In genomic region chr2:157592983-157593382, GRCh38 we compare ENCODE assay signal across 10 cellular contexts. TPM values are rescaled to one million over a fixed set of nuclear protein-coding genes. Genes with fewer than 3 reads are reported as not detected.
DNase-seq lines count a peak whose midpoint lies in the region; ATAC-seq and TF ChIP-seq lines count a peak whose summit lies in the region.
"Had no signal": no experiment of that assay in that cellular context is flagged by ENCODE, and none has a peak within 500 bp of the region (broad histone marks: within the 10 kb centered on the region; RNA-seq: fewer than 3 reads in every experiment).

No MANE protein-coding gene starts in this region.

- DNase-seq in activated CD8-positive, alpha-beta T cell treated with anti-CD3 and anti-CD28 coated beads for 36 hours: no peak
- no peak for DNase-seq in activated CD8-positive, alpha-beta T cell treated with anti-CD3 and anti-CD28 coated beads, Interleukin-2, amount 10 ng/mL, durations not matched to agents 7 days and 5 days
- DNase-seq in NCI-H774 (lab: John Stamatoyannopoulos, UW) (peak; percentile 1), fibroblast of mammary gland (ENCODE audit: low read depth) (peak; percentile 28), substantia nigra (lab: John Stamatoyannopoulos, UW) (no peak), NCI-H2196 (lab: John Stamatoyannopoulos, UW; ENCODE audit: unreplicated experiment) (no peak)
- no peak for DNase-seq in activated effector memory CD4-positive, alpha-beta T cell treated with anti-CD3 and anti-CD28 coated beads, Interleukin-2, amount 50 U/mL, for 16 hours
- DNase-seq in activated CD4-positive, alpha-beta T cell treated with anti-CD3 and anti-CD28 coated beads for 48 hours: no peak
- DNase-seq: activated CD4-positive, alpha-beta memory T cell treated with anti-CD3 and anti-CD28 coated beads, Interleukin-2, amount 10 ng/mL, durations not matched to agents 7 days and 5 days; NCI-H187 treated with DMSO at 0.1 percent for 48 hours had no signal

- intact Hi-C loops in activated CD8-positive, alpha-beta T cell treated with anti-CD3 and anti-CD28 coated beads for 36 hours (cut with micrococcal nuclease): loop anchor here (5.0 kb wide), 1 partner anchor 96 kb away; no protein-coding TSS in a partner anchor

- H3K4me3 Mint-ChIP-seq in activated CD8-positive, alpha-beta T cell treated with anti-CD3 and anti-CD28 coated beads for 36 hours: no peak overlapping the region
- H3K4me3 Mint-ChIP-seq in activated CD8-positive, alpha-beta T cell treated with anti-CD3 and anti-CD28 coated beads, Interleukin-2, amount 10 ng/mL, durations not matched to agents 7 days and 5 days: no peak overlapping the region
- H3K4me3 Mint-ChIP-seq: activated CD4-positive, alpha-beta memory T cell treated with anti-CD3 and anti-CD28 coated beads, Interleukin-2, amount 10 ng/mL, durations not matched to agents 7 days and 5 days had no signal

- peaks cover 10% of the 10 kb centered on the region for H3K27me3 Mint-ChIP-seq in activated CD8-positive, alpha-beta T cell treated with anti-CD3 and anti-CD28 coated beads for 36 hours
- peaks cover 15% of the 10 kb centered on the region for H3K27me3 Mint-ChIP-seq in activated CD8-positive, alpha-beta T cell treated with anti-CD3 and anti-CD28 coated beads, Interleukin-2, amount 10 ng/mL, durations not matched to agents 7 days and 5 days (ENCODE audit: low read depth)

- H3K27ac ChIP-seq in substantia nigra (ENCODE audit: low read depth, low read length, poor library complexity, severe bottlenecking): peak overlapping the region; percentile 58

- H3K9me3 Mint-ChIP-seq in activated CD8-positive, alpha-beta T cell treated with anti-CD3 and anti-CD28 coated beads for 36 hours: no peaks in the 10 kb centered on the region
- H3K9me3 Mint-ChIP-seq in activated CD8-positive, alpha-beta T cell treated with anti-CD3 and anti-CD28 coated beads, Interleukin-2, amount 10 ng/mL, durations not matched to agents 7 days and 5 days (ENCODE audit: insufficient read depth): no peaks in the 10 kb centered on the region
- H3K9me3 Mint-ChIP-seq: activated CD4-positive, alpha-beta memory T cell treated with anti-CD3 and anti-CD28 coated beads, Interleukin-2, amount 10 ng/mL, durations not matched to agents 7 days and 5 days had no signal

- peak; percentile 36 for TF ChIP-seq CTCF in activated CD8-positive, alpha-beta T cell treated with anti-CD3 and anti-CD28 coated beads for 36 hours (IDR thresholded peaks at IDR 0.05)
- TF ChIP-seq CTCF in fibroblast of mammary gland (conservative IDR thresholded peaks at IDR 0.05; ENCODE audit: control insufficient read depth, insufficient read depth, low read depth, low read length): peak; percentile 39

- no peaks in the 10 kb centered on the region for H3K36me3 Mint-ChIP-seq in activated CD8-positive, alpha-beta T cell treated with anti-CD3 and anti-CD28 coated beads for 36 hours (ENCODE audit: low read depth)
- no peaks in the 10 kb centered on the region for H3K36me3 Mint-ChIP-seq in activated CD8-positive, alpha-beta T cell treated with anti-CD3 and anti-CD28 coated beads, Interleukin-2, amount 10 ng/mL, durations not matched to agents 7 days and 5 days (ENCODE audit: low read depth)

- CTCF ChIA-PET in activated CD8-positive, alpha-beta T cell treated with anti-CD3 and anti-CD28 coated beads for 36 hours (lab: Charles Lee): interaction anchor here (1.0 to 6.4 kb wide), 5 partner anchors 21 to 291 kb away, joined by 3 to 72 read pairs (median 5); no protein-coding TSS in a partner anchor
- CTCF ChIA-PET in activated CD8-positive, alpha-beta T cell treated with anti-CD3 and anti-CD28 coated beads, Interleukin-2, amount 10 ng/mL, durations not matched to agents 7 days and 5 days (lab: Charles Lee): interaction anchor here (0.8 to 6.4 kb wide), 5 partner anchors 13 to 291 kb away, joined by 3 to 46 read pairs (median 4); partner anchors contain the start of gene ACVR1C

- H3K4me3 ChIP-seq in fibroblast of mammary gland (ENCODE audit: control insufficient read depth, low read depth, low read length): no peak overlapping the region

- H3K27ac Mint-ChIP-seq in activated CD8-positive, alpha-beta T cell treated with anti-CD3 and anti-CD28 coated beads for 36 hours: no peak overlapping the region
- H3K27ac Mint-ChIP-seq in activated CD8-positive, alpha-beta T cell treated with anti-CD3 and anti-CD28 coated beads, Interleukin-2, amount 10 ng/mL, durations not matched to agents 7 days and 5 days: no peak overlapping the region
- H3K27ac Mint-ChIP-seq: activated CD4-positive, alpha-beta memory T cell treated with anti-CD3 and anti-CD28 coated beads, Interleukin-2, amount 10 ng/mL, durations not matched to agents 7 days and 5 days had no signal

- ATAC-seq in activated CD8-positive, alpha-beta T cell treated with anti-CD3 and anti-CD28 coated beads for 36 hours: peak; percentile 30
- ATAC-seq in activated CD8-positive, alpha-beta T cell treated with anti-CD3 and anti-CD28 coated beads, Interleukin-2, amount 10 ng/mL, durations not matched to agents 7 days and 5 days: no peak

- POLR2A ChIA-PET in activated CD8-positive, alpha-beta T cell treated with anti-CD3 and anti-CD28 coated beads for 36 hours (lab: Charles Lee): no interaction called here
- POLR2A ChIA-PET in activated CD8-positive, alpha-beta T cell treated with anti-CD3 and anti-CD28 coated beads, Interleukin-2, amount 10 ng/mL, durations not matched to agents 7 days and 5 days (lab: Charles Lee): no interaction called here

- peaks cover 10% of the 10 kb centered on the region for H3K4me1 Mint-ChIP-seq in activated CD8-positive, alpha-beta T cell treated with anti-CD3 and anti-CD28 coated beads for 36 hours (ENCODE audit: low read depth)
- peaks cover 12% of the 10 kb centered on the region for H3K4me1 Mint-ChIP-seq in activated CD8-positive, alpha-beta T cell treated with anti-CD3 and anti-CD28 coated beads, Interleukin-2, amount 10 ng/mL, durations not matched to agents 7 days and 5 days (ENCODE audit: low read depth)

RNA-seq across cellular contexts. Expression of gene ACVR1C, which starts 35.7 kb away (rescaled TPM):
- 1 to 10 TPM; 1.7 to 2.2 TPM for total RNA-seq in activated CD8-positive, alpha-beta T cell treated with anti-CD3 and anti-CD28 coated beads for 36 hours
- total RNA-seq in activated CD8-positive, alpha-beta T cell treated with anti-CD3 and anti-CD28 coated beads, Interleukin-2, amount 10 ng/mL, durations not matched to agents 7 days and 5 days: under 1 TPM; 0.63 to 0.73 TPM

Comparison
In these comparisons a context has a peak if more than half of its experiments do, and no peak if none do; other contexts are left out.
1. DNase-seq: peak in NCI-H774 (single experiment) and fibroblast of mammary gland (single experiment); none in activated CD8-positive, alpha-beta T cell treated with anti-CD3 and anti-CD28 coated beads for 36 hours (single experiment), activated CD8-positive, alpha-beta T cell treated with anti-CD3 and anti-CD28 coated beads, Interleukin-2, amount 10 ng/mL, durations not matched to agents 7 days and 5 days (single experiment), substantia nigra (0 of 49), activated effector memory CD4-positive, alpha-beta T cell treated with anti-CD3 and anti-CD28 coated beads, Interleukin-2, amount 50 U/mL, for 16 hours (single experiment), activated CD4-positive, alpha-beta T cell treated with anti-CD3 and anti-CD28 coated beads for 48 hours (single experiment) and NCI-H2196 (single experiment).